1 cellular context compared by ENCODE assay signal in genomic region chr2:219297766-219298456, GRCh38.
TF ChIP-seq lines count a peak whose summit lies in the region.

No MANE protein-coding gene starts in this region.

TF ChIP-seq in endothelial cell of umbilical vein, 7 proteins besides CTCF, POLR2A, EP300 and RAD21 (continued from another document):
- TF ChIP-seq MYC (IDR thresholded peaks at IDR 0.05; ENCODE audit: low read depth, low read length) (no peak), JUN (IDR thresholded peaks at IDR 0.05; ENCODE audit: borderline replicate concordance, insufficient read depth, insufficient read length, low read depth) (no peak)
